Comparison of ENCODE assay signal across 11 cellular contexts in genomic region chr1:15756143-15757015, GRCh38. TPM values are rescaled to one million over a fixed set of nuclear protein-coding genes. Genes with fewer than 3 reads are reported as not detected.
DNase-seq lines count a peak whose midpoint lies in the region; ATAC-seq and TF ChIP-seq lines count a peak whose summit lies in the region.
"Had no signal": no experiment of that assay in that cellular context is flagged by ENCODE, and none has a peak within 500 bp of the region (broad histone marks: within the 10 kb centered on the region; RNA-seq: fewer than 3 reads in every experiment).

No MANE protein-coding gene starts in this region.

- no peak for TF ChIP-seq CTCF in HCT116 (IDR thresholded peaks at IDR 0.05 in 2 of 3, conservative IDR thresholded peaks at IDR 0.05 in 1 of 3; ENCODE audit: borderline replicate concordance in 1 of 3, insufficient read depth in 1 of 3, low read depth in 2 of 3, low read length in 2 of 3)

- TF ChIP-seq RAD21 in HCT116 (IDR thresholded peaks at IDR 0.05; ENCODE audit: low read depth), result no peak

- no peaks in the 10 kb centered on the region for H3K27me3 ChIP-seq in HCT116 (ENCODE audit: insufficient read depth, low read length)
- H3K27me3 ChIP-seq in neuronal stem cell (ENCODE audit: control insufficient read depth in 3 of 3, insufficient read depth in 3 of 3, low read depth in 1 of 3, low read length in 3 of 3), result peaks cover 0 to 22% (median 20%) of the 10 kb centered on the region in 3 experiments

- no peak overlapping the region for H2BK5ac ChIP-seq in neuronal stem cell (ENCODE audit: low read length)

- H3K79me1 ChIP-seq in neuronal stem cell (ENCODE audit: low read depth, low read length), result peaks cover 6% of the 10 kb centered on the region

- intact Hi-C loops in HCT116 (cut with micrococcal nuclease), result no loop called here

- no peak overlapping the region for H3K14ac ChIP-seq in neuronal stem cell (ENCODE audit: low read length)

- no peaks in the 10 kb centered on the region for H3K36me3 Mint-ChIP-seq in immature natural killer cell

- H3K9me2 ChIP-seq in HCT116 (ENCODE audit: insufficient read depth), result no peaks in the 10 kb centered on the region

- H3K79me2 ChIP-seq in HCT116 (ENCODE audit: insufficient read depth, low read length), result no peaks in the 10 kb centered on the region

- peaks cover 5 to 28% of the 10 kb centered on the region in 2 experiments; a peak in 3 of 4 replicates for H3K4me1 ChIP-seq in HCT116 (ENCODE audit: control insufficient read depth in 1 of 2, insufficient read depth in 2 of 2, low read length in 2 of 2)
- H3K4me1 ChIP-seq in neuronal stem cell (ENCODE audit: control insufficient read depth in 2 of 2, insufficient read depth in 1 of 2, low read depth in 1 of 2, low read length in 2 of 2), result peaks cover 24 to 32% of the 10 kb centered on the region in 2 donors

- no CpG with 5 or more reads among the region's 21 CpGs for WGBS in neuronal stem cell (ENCODE audit: extremely low coverage in 2 of 2, insufficient read length in 2 of 2, insufficient replicate concordance in 1 of 2), 2 donors

- H3K27ac ChIP-seq in HCT116 (ENCODE audit: low read depth, low read length) (no peak overlapping the region), neuronal stem cell (replicated peaks; ENCODE audit: low read length) (no peak overlapping the region)
- H3K27ac ChIP-seq: KMS-11 had no signal

- POLR2A ChIA-PET in HCT116 (lab: Charles Lee), result no interaction called here

- peak; percentile 66 for ATAC-seq in HCT116
- no peak for ATAC-seq in GM18502 (IDR thresholded peaks at IDR 0.05; ENCODE audit: poor library complexity, unreplicated experiment)

- no peak overlapping the region for H3K4me3 Mint-ChIP-seq in immature natural killer cell

- no peak overlapping the region for H4K8ac ChIP-seq in neuronal stem cell (ENCODE audit: low read depth, low read length)

- peak overlapping the region; percentile 86 for H2AK5ac ChIP-seq in neuronal stem cell (ENCODE audit: low read depth, low read length)

- H4K91ac ChIP-seq in neuronal stem cell (ENCODE audit: low read depth, low read length, poor library complexity), result no peak overlapping the region

- H2AFZ ChIP-seq in HCT116 (ENCODE audit: low read depth, low read length, poor library complexity, severe bottlenecking), result no peak overlapping the region
- H2AFZ ChIP-seq in neuronal stem cell (ENCODE audit: low read length), result no peak overlapping the region

- no peaks in the 10 kb centered on the region for H3K9me3 Mint-ChIP-seq in immature natural killer cell

- H2BK15ac ChIP-seq in neuronal stem cell (ENCODE audit: low read length), result peak overlapping the region; percentile 80

- H3K4me1 Mint-ChIP-seq in immature natural killer cell, result peaks cover 0 to 4% of the 10 kb centered on the region in 2 donors

- H3K4me3 ChIP-seq in HCT116 (replicated peaks in 1 of 2; ENCODE audit: low read depth in 1 of 2, low read length in 2 of 2), result peak overlapping the region; percentile 30 to 43
- H3K4me3 ChIP-seq in neuronal stem cell (ENCODE audit: low read length in 2 of 2), result no peak overlapping the region

- RAD21 ChIA-PET in HCT116 (lab: Charles Lee; ENCODE audit: low non-redundant PET in 1 of 2, low total read pairs in 2 of 2, uncharacterized antibody in 2 of 2, unreplicated experiment in 2 of 2), result no interaction called here

- CTCF ChIA-PET in HCT116 (lab: Charles Lee), result interaction anchor here (1.9 kb wide), 1 partner anchor 15 kb away, joined by 7 read pairs; no protein-coding TSS in a partner anchor

- TF ChIP-seq POLR2A in HCT116 (IDR thresholded peaks at IDR 0.05; ENCODE audit: borderline replicate concordance, extremely low read depth, insufficient read depth, insufficient read length), result no peak

- peak overlapping the region; percentile 89 for H3K23ac ChIP-seq in neuronal stem cell (ENCODE audit: low read depth, low read length, poor library complexity)

- peak overlapping the region; percentile 47 for H3K9ac ChIP-seq in HCT116 (ENCODE audit: low read length)
- H3K9ac ChIP-seq in neuronal stem cell (ENCODE audit: low read depth, low read length, poor library complexity), result no peak overlapping the region
- H3K9ac ChIP-seq: KMS-11 had no signal

- no peak overlapping the region for H3K27ac Mint-ChIP-seq in immature natural killer cell

- peaks cover 5 to 18% (median 8%) of the 10 kb centered on the region in 3 donors for H3K27me3 Mint-ChIP-seq in immature natural killer cell (ENCODE audit: low read depth in 3 of 3)

- H2BK12ac ChIP-seq in neuronal stem cell (ENCODE audit: low read length), result peak overlapping the region; percentile 50

- H3K36me3 ChIP-seq in HCT116 (ENCODE audit: control insufficient read depth in 1 of 2, insufficient read depth in 2 of 2, low read length in 2 of 2) (no peaks in the 10 kb centered on the region), neuronal stem cell (replicated peaks in 1 of 2; ENCODE audit: control insufficient read depth in 2 of 2, insufficient read depth in 2 of 2, low read length in 2 of 2) (no peaks in the 10 kb centered on the region)

- H3K4me2 ChIP-seq in HCT116 (ENCODE audit: low read length), result peak overlapping the region; percentile 71
- H3K4me2 ChIP-seq in neuronal stem cell (ENCODE audit: insufficient read depth, low read length, poor library complexity, severe bottlenecking), result no peak overlapping the region
- H3K4me2 ChIP-seq: KMS-11 had no signal

- no peak overlapping the region for H2BK120ac ChIP-seq in neuronal stem cell (ENCODE audit: low read depth, low read length)

- peak overlapping the region; percentile 92 for H3K18ac ChIP-seq in neuronal stem cell (ENCODE audit: low read length)

- DNase-seq in HCT116 (ENCODE audit: low read depth, low spot score), result no peak
- peak; percentile 26 for DNase-seq in NCI-H460 (ENCODE audit: extremely low read depth, low read depth)
- peak; percentile 66 for DNase-seq in dermis blood vessel endothelial cell
- no peak for DNase-seq in neuronal stem cell (ENCODE audit: low spot score)
- DNase-seq in NCI-H226, result no peak
- DNase-seq in immature natural killer cell, result no peak
- DNase-seq in NCI-H524 (lab: John Stamatoyannopoulos, UW), result no peak
- DNase-seq: activated CD4-positive, alpha-beta T cell treated with anti-CD3 and anti-CD28 coated beads for 4 hours; dorsolateral prefrontal cortex had no signal

- no peaks in the 10 kb centered on the region for H3K9me3 ChIP-seq in HCT116 (ENCODE audit: control insufficient read depth in 1 of 2, insufficient read depth in 1 of 2, low read depth in 1 of 2, low read length in 2 of 2)
- H3K9me3 ChIP-seq in neuronal stem cell (replicated peaks in 1 of 2; ENCODE audit: control insufficient read depth in 2 of 2, insufficient read depth in 1 of 2, low read depth in 1 of 2, low read length in 2 of 2), result no peaks in the 10 kb centered on the region

- no TSS peak for BruUV-seq in HCT116 (replicated peaks; lab: Mats Ljungman, UMichigan)

- H3K4ac ChIP-seq in neuronal stem cell (ENCODE audit: low read length), result no peak overlapping the region

- no peaks in the 10 kb centered on the region for H4K20me1 ChIP-seq in HCT116 (ENCODE audit: insufficient read depth)

TF ChIP-seq in HCT116, 20 proteins besides CTCF, POLR2A, EP300 and RAD21:
- no peak for TF ChIP-seq CBX3 (IDR thresholded peaks at IDR 0.05; ENCODE audit: low read depth)
- TF ChIP-seq, protein P1, sequence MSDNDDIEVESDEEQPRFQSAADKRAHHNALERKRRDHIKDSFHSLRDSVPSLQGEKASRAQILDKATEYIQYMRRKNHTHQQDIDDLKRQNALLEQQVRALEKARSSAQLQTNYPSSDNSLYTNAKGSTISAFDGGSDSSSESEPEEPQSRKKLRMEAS (IDR thresholded peaks at IDR 0.05), result no peak
- no peak for TF ChIP-seq CEBPB (IDR thresholded peaks at IDR 0.05; ENCODE audit: low read depth)
- TF ChIP-seq SRF (IDR thresholded peaks at IDR 0.05; ENCODE audit: low read depth), result no peak
- TF ChIP-seq, protein P2, sequence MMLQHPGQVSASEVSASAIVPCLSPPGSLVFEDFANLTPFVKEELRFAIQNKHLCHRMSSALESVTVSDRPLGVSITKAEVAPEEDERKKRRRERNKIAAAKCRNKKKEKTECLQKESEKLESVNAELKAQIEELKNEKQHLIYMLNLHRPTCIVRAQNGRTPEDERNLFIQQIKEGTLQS (IDR thresholded peaks at IDR 0.05), result no peak
- peak; percentile 51 for TF ChIP-seq POLR2AphosphoS5 (IDR thresholded peaks at IDR 0.05; ENCODE audit: low read depth, low read length)
- no peak for TF ChIP-seq EZH2phosphoT487 (IDR thresholded peaks at IDR 0.05; ENCODE audit: borderline replicate concordance)

RNA-seq across cellular contexts. Expression of gene FBLIM1, which starts 2.2 kb away (rescaled TPM):
- total RNA-seq in HCT116 (2021; ENCODE audit: unreplicated experiment) (6.0 TPM), dermis blood vessel endothelial cell (195 and 296 TPM in 2 replicates)
- polyA plus RNA-seq in HCT116 (2012), result 8.7 and 9.7 TPM in 2 replicates
- total RNA-seq in NCI-H460 (2014; rRNA removed; shearing (Covaris generic)), result 3.6 and 4.1 TPM in 2 replicates
- 0.13 and 1.9 TPM in 2 replicates for polyA plus RNA-seq in NCI-H460 (2014; cell fraction: nucleus; rRNA removed)
- 11.5 TPM for polyA plus RNA-seq in neuronal stem cell (2013, experiment 1 of 2)
- 11.4 TPM for polyA plus RNA-seq in neuronal stem cell (2013, experiment 2 of 2)
- not detected for polyA plus RNA-seq in immature natural killer cell

RNA-seq across cellular contexts. Expression of gene TMEM82, which starts 14.1 kb away (rescaled TPM):
- total RNA-seq in HCT116 (2021; ENCODE audit: unreplicated experiment) (not detected), dermis blood vessel endothelial cell (not detected in 2 replicates)
- not detected in 2 replicates for polyA plus RNA-seq in HCT116 (2012)
- not detected in 2 replicates for total RNA-seq in NCI-H460 (2014; rRNA removed; shearing (Covaris generic))
- not detected in 2 replicates for polyA plus RNA-seq in NCI-H460 (2014; cell fraction: nucleus; rRNA removed)
- polyA plus RNA-seq in neuronal stem cell (2013, experiment 1 of 2), result not detected
- polyA plus RNA-seq in neuronal stem cell (2013, experiment 2 of 2), result not detected
- not detected for polyA plus RNA-seq in immature natural killer cell
- total RNA-seq: dorsolateral prefrontal cortex had no signal

RNA-seq across cellular contexts. Expression of gene SLC25A34, which starts 20.3 kb away (rescaled TPM):
- total RNA-seq in HCT116 (2021; ENCODE audit: unreplicated experiment), result 0.59 TPM
- 0.32 and 0.38 TPM in 2 replicates for polyA plus RNA-seq in HCT116 (2012)
- total RNA-seq in NCI-H460 (2014; rRNA removed; shearing (Covaris generic)), result 0.12 TPM in 1 of 2 replicates, not detected in the other
- 0.02 and 0.15 TPM in 2 replicates for polyA plus RNA-seq in NCI-H460 (2014; cell fraction: nucleus; rRNA removed)
- 0.33 and 1.7 TPM in 2 replicates for total RNA-seq in dermis blood vessel endothelial cell
- 0.33 TPM for polyA plus RNA-seq in neuronal stem cell (2013, experiment 1 of 2)
- 0.32 TPM for polyA plus RNA-seq in neuronal stem cell (2013, experiment 2 of 2)
- polyA plus RNA-seq in immature natural killer cell, result not detected

RNA-seq across cellular contexts. Expression of gene UQCRHL, which starts 51.1 kb away (rescaled TPM):
- total RNA-seq in HCT116 (2021; ENCODE audit: unreplicated experiment) (2.5 TPM), dermis blood vessel endothelial cell (2.1 and 3.4 TPM in 2 replicates)
- polyA plus RNA-seq in HCT116 (2012), result 4.8 and 7.1 TPM in 2 replicates
- total RNA-seq in NCI-H460 (2014; rRNA removed; shearing (Covaris generic)), result 7.5 and 7.9 TPM in 2 replicates
- polyA plus RNA-seq in NCI-H460 (2014; cell fraction: nucleus; rRNA removed), result 1.2 and 1.4 TPM in 2 replicates
- 3.9 TPM for polyA plus RNA-seq in neuronal stem cell (2013, experiment 1 of 2)
- polyA plus RNA-seq in neuronal stem cell (2013, experiment 2 of 2), result 4.1 TPM
- 1 to 10 TPM in 1 of 3 donors, under 1 TPM in 1, not detected in 1; 0.90 to 1.3 TPM for polyA plus RNA-seq in immature natural killer cell

Comparison
In these comparisons a context has a peak if more than half of its experiments do, and no peak if none do; other contexts are left out.
1. DNase-seq: peak in NCI-H460 (single experiment) and dermis blood vessel endothelial cell (single experiment); none in HCT116 (single experiment), neuronal stem cell (single experiment), NCI-H226 (single experiment), immature natural killer cell (0 of 3) and NCI-H524 (0 of 2).
2. H3K4me3 ChIP-seq: peak in HCT116 (2 of 2); none in neuronal stem cell (0 of 2).
3. RNA of gene FBLIM1, which starts 2.2 kb away (total RNA-seq): 195 to 296 TPM in dermis blood vessel endothelial cell; 6.0 TPM in HCT116 (single experiment) and 3.6 to 4.1 TPM in NCI-H460; every median in the first group is over 10 times any median in the second.